In genomic region chr2:110872521-110872920, GRCh38 we compare ENCODE assay signal across 15 cellular contexts.
"Had no signal": no experiment of that assay in that cellular context is flagged by ENCODE, and none has a peak within 500 bp of the region (broad histone marks: within the 10 kb centered on the region; RNA-seq: fewer than 3 reads in every experiment).

No MANE protein-coding gene starts in this region.

- FAIRE-seq: keratinocyte had no signal

- H3K9me3 ChIP-seq: left lung, stomach, thoracic aorta, uterus had no signal

- H3K4me3 ChIP-seq: gastroesophageal sphincter, left lung, neural progenitor cell, stomach, thoracic aorta, uterus had no signal

- H3K27me3 ChIP-seq: gastroesophageal sphincter, left lung, neural progenitor cell, uterus had no signal

- H3K9ac ChIP-seq: neural progenitor cell, parathyroid adenoma had no signal

- DNase-seq: activated CD8-positive, alpha-beta memory T cell treated with anti-CD3 and anti-CD28 coated beads for 24 hours; amniotic stem cell; effector memory CD8-positive, alpha-beta T cell; left lung; mesenchymal stem cell; stimulated activated CD4-positive, alpha-beta T cell treated with anti-CD3 and anti-CD28 coated beads, Interleukin-4, amount 100 ng/mL, for 24 hours; stomach; T1000; uterus had no signal

- H3K4me2 ChIP-seq: neural progenitor cell had no signal

- H3K36me3 ChIP-seq: gastroesophageal sphincter, left lung, neural progenitor cell, stomach, thoracic aorta, uterus had no signal

- H3K4me1 ChIP-seq: gastroesophageal sphincter, stomach, uterus had no signal

- H3K27ac ChIP-seq: epithelial cell of prostate, gastroesophageal sphincter, left lung, neural progenitor cell, parathyroid adenoma, stomach, thoracic aorta, uterus had no signal
